ENCODE assay signal across 12 cellular contexts in genomic region chr6:16585805-16586204, GRCh38.
DNase-seq lines count a peak whose midpoint lies in the region; FAIRE-seq lines count a peak whose summit lies in the region.
"Had no signal": no experiment of that assay in that cellular context is flagged by ENCODE, and none has a peak within 500 bp of the region (broad histone marks: within the 10 kb centered on the region; RNA-seq: fewer than 3 reads in every experiment).

No MANE protein-coding gene starts in this region.

- H3K4me3 ChIP-seq in small intestine (ENCODE audit: low read depth in 1 of 2, low read length in 2 of 2) (peak overlapping the region in 1 of 2 donors; percentile 24), mesendoderm (ENCODE audit: low read length) (no peak overlapping the region)
- H3K4me3 ChIP-seq: HAP-1 had no signal

- H3K4ac ChIP-seq in mesendoderm (ENCODE audit: low read depth, low read length): no peak overlapping the region

- H3K79me2 ChIP-seq in mesendoderm (ENCODE audit: control insufficient read depth, insufficient read depth, low read length): no peaks in the 10 kb centered on the region

- no peak overlapping the region for H3K18ac ChIP-seq in mesendoderm (ENCODE audit: low read length)

- no peak overlapping the region for H3K9ac ChIP-seq in mesendoderm (ENCODE audit: low read length)

- H3K27me3 ChIP-seq in small intestine (ENCODE audit: control insufficient read depth in 2 of 2, insufficient read depth in 2 of 2, low read length in 2 of 2) (no peaks in the 10 kb centered on the region), mesendoderm (ENCODE audit: insufficient read depth, low read length, poor library complexity) (no peaks in the 10 kb centered on the region)
- H3K27me3 ChIP-seq: gastrocnemius medialis had no signal

- H4K5ac ChIP-seq in mesendoderm (ENCODE audit: low read length): no peak overlapping the region

- no peaks in the 10 kb centered on the region for H3K79me1 ChIP-seq in mesendoderm (ENCODE audit: low read length)

- H3K27ac ChIP-seq in small intestine (ENCODE audit: low read depth in 1 of 2, low read length in 1 of 2) (no peak overlapping the region), mesendoderm (ENCODE audit: low read depth, low read length) (no peak overlapping the region)
- H3K27ac ChIP-seq: gastrocnemius medialis had no signal

- H2BK15ac ChIP-seq in mesendoderm (replicated peaks; ENCODE audit: low read depth): no peak overlapping the region

- H2AK5ac ChIP-seq in mesendoderm (ENCODE audit: low read length): no peak overlapping the region

- FAIRE-seq in small intestine (lab: Jason Lieb, UNC): no peak

- WGBS in small intestine, 3 donors: 43 to 85% (median 56%) methylated on average over 6 of the region's 6 CpGs
- WGBS in mesendoderm (ENCODE audit: extremely low coverage, insufficient coverage, low lambda C conversion rate): no CpG with 5 or more reads among the region's 6 CpGs

- H4K8ac ChIP-seq in mesendoderm (ENCODE audit: low read depth, low read length): no peak overlapping the region

- no peak overlapping the region for H3K56ac ChIP-seq in mesendoderm (ENCODE audit: low read length)

- H3K36me3 ChIP-seq in small intestine (ENCODE audit: control insufficient read depth in 2 of 2, insufficient read depth in 2 of 2, low read length in 2 of 2) (no peaks in the 10 kb centered on the region), mesendoderm (ENCODE audit: control insufficient read depth, insufficient read depth, low read length) (no peaks in the 10 kb centered on the region)
- H3K36me3 ChIP-seq: HAP-1 had no signal

- no peak overlapping the region for H3K4me2 ChIP-seq in mesendoderm (ENCODE audit: low read length)

- DNase-seq in GM03348 (ENCODE audit: low spot score): peak; percentile 14
- DNase-seq in OCI-M1 (lab: John Stamatoyannopoulos, UW): peak; percentile 65
- peak; percentile 61 for DNase-seq in glomerular visceral epithelial cell (ENCODE audit: extremely low spot score)
- DNase-seq in small intestine: peak; percentile 17
- no peak for DNase-seq in NCI-H510A (lab: John Stamatoyannopoulos, UW)
- no peak for DNase-seq in GM19238 (ENCODE audit: insufficient read length, low spot score)
- DNase-seq in mesendoderm: no peak
- DNase-seq: activated CD8-positive, alpha-beta memory T cell treated with anti-CD3 and anti-CD28 coated beads, Interleukin-2, amount 10 ng/mL, durations not matched to agents 7 days and 5 days; gastrocnemius medialis; NCI-H1105 treated with DMSO at 0.1 percent for 48 hours; stimulated activated CD4-positive, alpha-beta T cell treated with anti-CD3 and anti-CD28 coated beads, Interleukin-12 subunit alpha, Interleukin-12 subunit beta, amount 100 ng/mL, for 4 hours had no signal

- no peaks in the 10 kb centered on the region for H3K9me3 ChIP-seq in small intestine (ENCODE audit: control insufficient read depth, low read depth)
- H3K9me3 ChIP-seq: gastrocnemius medialis, HAP-1 had no signal

- H3K23ac ChIP-seq in mesendoderm (ENCODE audit: low read length): no peak overlapping the region

- H2BK120ac ChIP-seq in mesendoderm (ENCODE audit: low read depth, low read length): no peak overlapping the region

- H3K4me1 ChIP-seq in small intestine (ENCODE audit: control insufficient read depth in 2 of 2, insufficient read depth in 1 of 2, low read depth in 1 of 2, low read length in 1 of 2): peaks cover 0 to 3% of the 10 kb centered on the region in 2 donors
- no peaks in the 10 kb centered on the region for H3K4me1 ChIP-seq in mesendoderm (ENCODE audit: control insufficient read depth, low read depth, low read length)
- H3K4me1 ChIP-seq: HAP-1 had no signal

- no peak overlapping the region for H2BK5ac ChIP-seq in mesendoderm (ENCODE audit: low read length)

Comparison
In these comparisons a context has a peak if more than half of its experiments do, and no peak if none do; other contexts are left out.
1. DNase-seq: peak in GM03348 (single experiment), OCI-M1 (single experiment), glomerular visceral epithelial cell (single experiment) and small intestine (single experiment); none in NCI-H510A (single experiment), GM19238 (single experiment) and mesendoderm (single experiment).